In the genomic region with DNA sequence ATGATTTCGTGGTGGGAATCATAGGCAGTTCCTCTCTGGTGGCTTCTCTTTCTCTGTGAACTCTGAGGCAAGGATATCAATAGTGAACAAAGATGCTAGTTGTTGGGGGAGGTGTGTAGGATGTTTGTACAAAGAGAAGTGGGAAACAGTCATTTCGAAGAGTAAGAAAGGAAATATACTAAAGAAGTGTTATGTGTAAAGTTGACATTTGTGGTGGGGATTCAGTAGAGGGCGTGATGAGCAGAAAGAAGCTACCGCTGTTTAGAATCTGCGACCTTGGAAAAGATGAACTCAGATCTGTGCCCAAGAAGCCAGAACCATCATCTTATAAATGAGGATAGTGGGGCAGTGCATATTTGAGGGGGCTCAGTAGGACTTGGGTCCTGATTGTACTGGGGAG, we compare ENCODE assay signal across 2 cellular contexts.
TF ChIP-seq lines count a peak whose summit lies in the region.

No MANE protein-coding gene starts in this region.

TF ChIP-seq in HEK293, 187 proteins besides CTCF, POLR2A, EP300 and RAD21:
- TF ChIP-seq PRDM1 (tag by site-specific recombination; IDR thresholded peaks at IDR 0.05), result no peak
- TF ChIP-seq ZNF350 (tag by site-specific recombination; IDR thresholded peaks at IDR 0.05), result no peak
- TF ChIP-seq, protein P1, sequence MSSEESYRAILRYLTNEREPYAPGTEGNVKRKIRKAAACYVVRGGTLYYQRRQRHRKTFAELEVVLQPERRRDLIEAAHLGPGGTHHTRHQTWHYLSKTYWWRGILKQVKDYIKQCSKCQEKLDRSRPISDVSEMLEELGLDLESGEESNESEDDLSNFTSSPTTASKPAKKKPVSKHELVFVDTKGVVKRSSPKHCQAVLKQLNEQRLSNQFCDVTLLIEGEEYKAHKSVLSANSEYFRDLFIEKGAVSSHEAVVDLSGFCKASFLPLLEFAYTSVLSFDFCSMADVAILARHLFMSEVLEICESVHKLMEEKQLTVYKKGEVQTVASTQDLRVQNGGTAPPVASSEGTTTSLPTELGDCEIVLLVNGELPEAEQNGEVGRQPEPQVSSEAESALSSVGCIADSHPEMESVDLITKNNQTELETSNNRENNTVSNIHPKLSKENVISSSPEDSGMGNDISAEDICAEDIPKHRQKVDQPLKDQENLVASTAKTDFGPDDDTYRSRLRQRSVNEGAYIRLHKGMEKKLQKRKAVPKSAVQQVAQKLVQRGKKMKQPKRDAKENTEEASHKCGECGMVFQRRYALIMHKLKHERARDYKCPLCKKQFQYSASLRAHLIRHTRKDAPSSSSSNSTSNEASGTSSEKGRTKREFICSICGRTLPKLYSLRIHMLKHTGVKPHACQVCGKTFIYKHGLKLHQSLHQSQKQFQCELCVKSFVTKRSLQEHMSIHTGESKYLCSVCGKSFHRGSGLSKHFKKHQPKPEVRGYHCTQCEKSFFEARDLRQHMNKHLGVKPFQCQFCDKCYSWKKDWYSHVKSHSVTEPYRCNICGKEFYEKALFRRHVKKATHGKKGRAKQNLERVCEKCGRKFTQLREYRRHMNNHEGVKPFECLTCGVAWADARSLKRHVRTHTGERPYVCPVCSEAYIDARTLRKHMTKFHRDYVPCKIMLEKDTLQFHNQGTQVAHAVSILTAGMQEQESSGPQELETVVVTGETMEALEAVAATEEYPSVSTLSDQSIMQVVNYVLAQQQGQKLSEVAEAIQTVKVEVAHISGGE (tag by site-specific recombination; conservative IDR thresholded peaks at IDR 0.05; ENCODE audit: low read depth), result no peak
- TF ChIP-seq, protein P2, sequence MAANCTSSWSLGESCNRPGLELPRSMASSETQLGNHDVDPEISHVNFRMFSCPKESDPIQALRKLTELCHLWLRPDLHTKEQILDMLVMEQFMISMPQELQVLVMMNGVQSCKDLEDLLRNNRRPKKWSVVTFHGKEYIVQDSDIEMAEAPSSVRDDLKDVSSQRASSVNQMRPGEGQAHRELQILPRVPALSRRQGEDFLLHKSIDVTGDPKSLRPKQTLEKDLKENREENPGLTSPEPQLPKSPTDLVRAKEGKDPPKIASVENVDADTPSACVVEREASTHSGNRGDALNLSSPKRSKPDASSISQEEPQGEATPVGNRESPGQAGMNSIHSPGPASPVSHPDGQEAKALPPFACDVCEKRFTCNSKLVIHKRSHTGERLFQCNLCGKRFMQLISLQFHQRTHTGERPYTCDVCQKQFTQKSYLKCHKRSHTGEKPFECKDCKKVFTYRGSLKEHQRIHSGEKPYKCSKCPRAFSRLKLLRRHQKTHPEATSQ (tag by site-specific recombination; IDR thresholded peaks at IDR 0.05), result no peak
- 0 out of 2 replicates have a peak, but pooled peaks have one; percentile 40 for TF ChIP-seq MZF1 (tag by site-specific recombination; IDR thresholded peaks at IDR 0.05; ENCODE audit: borderline replicate concordance)
- TF ChIP-seq ZNF211 (tag by site-specific recombination; IDR thresholded peaks at IDR 0.05; ENCODE audit: low read depth), result no peak
- TF ChIP-seq, protein P3, sequence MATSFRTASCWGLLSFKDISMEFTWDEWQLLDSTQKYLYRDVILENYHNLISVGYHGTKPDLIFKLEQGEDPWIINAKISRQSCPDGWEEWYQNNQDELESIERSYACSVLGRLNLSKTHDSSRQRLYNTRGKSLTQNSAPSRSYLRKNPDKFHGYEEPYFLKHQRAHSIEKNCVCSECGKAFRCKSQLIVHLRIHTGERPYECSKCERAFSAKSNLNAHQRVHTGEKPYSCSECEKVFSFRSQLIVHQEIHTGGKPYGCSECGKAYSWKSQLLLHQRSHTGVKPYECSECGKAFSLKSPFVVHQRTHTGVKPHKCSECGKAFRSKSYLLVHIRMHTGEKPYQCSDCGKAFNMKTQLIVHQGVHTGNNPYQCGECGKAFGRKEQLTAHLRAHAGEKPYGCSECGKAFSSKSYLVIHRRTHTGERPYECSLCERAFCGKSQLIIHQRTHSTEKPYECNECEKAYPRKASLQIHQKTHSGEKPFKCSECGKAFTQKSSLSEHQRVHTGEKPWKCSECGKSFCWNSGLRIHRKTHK (tag by site-specific recombination; IDR thresholded peaks at IDR 0.05), result no peak

TF ChIP-seq in neural cell, 6 proteins besides CTCF, POLR2A, EP300 and RAD21:
- TF ChIP-seq SMC3 (conservative IDR thresholded peaks at IDR 0.05; ENCODE audit: poor library complexity) (no peak), MXI1 (conservative IDR thresholded peaks at IDR 0.05; ENCODE audit: poor library complexity, severe bottlenecking) (no peak), POLR2AphosphoS5 (IDR thresholded peaks at IDR 0.05) (no peak), TAF1 (IDR thresholded peaks at IDR 0.05; ENCODE audit: low read depth) (no peak), EZH2 (IDR thresholded peaks at IDR 0.05; ENCODE audit: borderline replicate concordance, insufficient read depth, low read length, poor library complexity, severe bottlenecking) (no peak)
- TF ChIP-seq, protein P4, sequence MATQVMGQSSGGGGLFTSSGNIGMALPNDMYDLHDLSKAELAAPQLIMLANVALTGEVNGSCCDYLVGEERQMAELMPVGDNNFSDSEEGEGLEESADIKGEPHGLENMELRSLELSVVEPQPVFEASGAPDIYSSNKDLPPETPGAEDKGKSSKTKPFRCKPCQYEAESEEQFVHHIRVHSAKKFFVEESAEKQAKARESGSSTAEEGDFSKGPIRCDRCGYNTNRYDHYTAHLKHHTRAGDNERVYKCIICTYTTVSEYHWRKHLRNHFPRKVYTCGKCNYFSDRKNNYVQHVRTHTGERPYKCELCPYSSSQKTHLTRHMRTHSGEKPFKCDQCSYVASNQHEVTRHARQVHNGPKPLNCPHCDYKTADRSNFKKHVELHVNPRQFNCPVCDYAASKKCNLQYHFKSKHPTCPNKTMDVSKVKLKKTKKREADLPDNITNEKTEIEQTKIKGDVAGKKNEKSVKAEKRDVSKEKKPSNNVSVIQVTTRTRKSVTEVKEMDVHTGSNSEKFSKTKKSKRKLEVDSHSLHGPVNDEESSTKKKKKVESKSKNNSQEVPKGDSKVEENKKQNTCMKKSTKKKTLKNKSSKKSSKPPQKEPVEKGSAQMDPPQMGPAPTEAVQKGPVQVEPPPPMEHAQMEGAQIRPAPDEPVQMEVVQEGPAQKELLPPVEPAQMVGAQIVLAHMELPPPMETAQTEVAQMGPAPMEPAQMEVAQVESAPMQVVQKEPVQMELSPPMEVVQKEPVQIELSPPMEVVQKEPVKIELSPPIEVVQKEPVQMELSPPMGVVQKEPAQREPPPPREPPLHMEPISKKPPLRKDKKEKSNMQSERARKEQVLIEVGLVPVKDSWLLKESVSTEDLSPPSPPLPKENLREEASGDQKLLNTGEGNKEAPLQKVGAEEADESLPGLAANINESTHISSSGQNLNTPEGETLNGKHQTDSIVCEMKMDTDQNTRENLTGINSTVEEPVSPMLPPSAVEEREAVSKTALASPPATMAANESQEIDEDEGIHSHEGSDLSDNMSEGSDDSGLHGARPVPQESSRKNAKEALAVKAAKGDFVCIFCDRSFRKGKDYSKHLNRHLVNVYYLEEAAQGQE (IDR thresholded peaks at IDR 0.05; ENCODE audit: borderline replicate concordance), result no peak
